In the genomic region with DNA sequence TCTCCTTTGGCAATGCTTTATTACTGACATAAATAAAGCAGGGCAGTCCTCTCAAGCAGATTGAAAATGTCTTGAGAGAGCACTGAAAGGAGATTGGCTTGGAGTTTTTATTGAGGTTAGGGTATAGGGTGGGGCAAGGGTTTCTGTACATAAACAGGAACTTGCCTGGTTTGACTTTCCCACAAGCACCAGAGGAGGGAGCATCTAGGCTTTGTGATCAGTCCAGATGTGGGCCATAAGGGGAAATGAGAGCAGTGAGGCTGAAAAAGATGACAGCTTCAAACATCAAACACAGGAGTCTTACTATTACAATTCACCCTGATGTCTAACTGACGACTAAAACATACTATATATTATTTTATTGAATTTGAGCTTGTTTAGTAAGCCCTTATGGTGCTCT, we compare ENCODE assay signal across 11 cellular contexts.
A peak's percentile ranks its signal among the peaks of the same experiment; 100 is the strongest.
DNase-seq lines count a peak whose midpoint lies in the region; ATAC-seq and TF ChIP-seq lines count a peak whose summit lies in the region.
"Had no signal": no experiment of that assay in that cellular context is flagged by ENCODE, and none has a peak within 500 bp of the region (broad histone marks: within the 10 kb centered on the region; RNA-seq: fewer than 3 reads in every experiment).

No MANE protein-coding gene starts in this region.

- H3K27me3 Mint-ChIP-seq in mesothelial cell of epicardium (ENCODE audit: low read depth) = peaks cover 1% of the 10 kb centered on the region

- no peaks in the 10 kb centered on the region for H3K4me1 ChIP-seq in mucosa of descending colon (ENCODE audit: low read depth)

- peak; percentile 8 for DNase-seq in activated CD4-positive, alpha-beta T cell treated with anti-CD3 and anti-CD28 coated beads for 48 hours
- DNase-seq in activated CD4-positive, alpha-beta T cell treated with anti-CD3 and anti-CD28 coated beads, Interleukin-2, amount 50 U/mL, for 4 hours = no peak
- DNase-seq in NAMALWA (ENCODE audit: low spot score) (peak; percentile 80), mucosa of descending colon (no peak), mesothelial cell of epicardium (ENCODE audit: low spot score in 2 of 2, unreplicated experiment in 2 of 2) (no peak), LoVo (ENCODE audit: low spot score) (no peak)
- no peak for DNase-seq in NK-92 treated with Interleukin-12 subunit alpha and Interleukin-12 subunit beta, amount 100 ng/mL, for 24 hours (lab: John Stamatoyannopoulos, UW)
- DNase-seq: left cardiac atrium, Right ventricle myocardium superior had no signal

- H3K4me3 Mint-ChIP-seq in mesothelial cell of epicardium = no peak overlapping the region

- peaks cover 30% of the 10 kb centered on the region for H3K9me3 ChIP-seq in mucosa of descending colon

- peaks cover 21% of the 10 kb centered on the region for H3K9me3 Mint-ChIP-seq in mesothelial cell of epicardium

- H3K36me3 Mint-ChIP-seq in mesothelial cell of epicardium = no peaks in the 10 kb centered on the region

- no peaks in the 10 kb centered on the region for H3K36me3 ChIP-seq in mucosa of descending colon (ENCODE audit: low read depth)
- H3K36me3 ChIP-seq: cardiac muscle cell had no signal

- intact Hi-C loops in mucosa of descending colon (cut with DNase I, micrococcal nuclease) = no loop called here

- TF ChIP-seq CTCF in mucosa of descending colon (IDR thresholded peaks at IDR 0.05) = no peak
- no peak for TF ChIP-seq CTCF in mesothelial cell of epicardium (IDR thresholded peaks at IDR 0.05; ENCODE audit: unreplicated experiment)

- H3K27ac Mint-ChIP-seq in mesothelial cell of epicardium = no peak overlapping the region

- no peaks in the 10 kb centered on the region for H3K4me1 Mint-ChIP-seq in mesothelial cell of epicardium

- H3K4me3 ChIP-seq in mucosa of descending colon = no peak overlapping the region
- H3K4me3 ChIP-seq: cardiac muscle cell had no signal

- ATAC-seq in HG02678 (IDR thresholded peaks at IDR 0.05; ENCODE audit: unreplicated experiment) = peak; percentile 97
- peak; percentile 40 for ATAC-seq in mucosa of descending colon

Comparison
In these comparisons a context has a peak if more than half of its experiments do, and no peak if none do; other contexts are left out.
1. DNase-seq: peak in activated CD4-positive, alpha-beta T cell treated with anti-CD3 and anti-CD28 coated beads for 48 hours (single experiment) and NAMALWA (single experiment); none in activated CD4-positive, alpha-beta T cell treated with anti-CD3 and anti-CD28 coated beads, Interleukin-2, amount 50 U/mL, for 4 hours (0 of 2), mucosa of descending colon (0 of 3), mesothelial cell of epicardium (0 of 2), NK-92 treated with Interleukin-12 subunit alpha and Interleukin-12 subunit beta, amount 100 ng/mL, for 24 hours (single experiment) and LoVo (single experiment).